19 cellular contexts compared by ENCODE assay signal in genomic region chr5:109931049-109931448, GRCh38.
"Had no signal": no experiment of that assay in that cellular context is flagged by ENCODE, and none has a peak within 500 bp of the region (broad histone marks: within the 10 kb centered on the region; RNA-seq: fewer than 3 reads in every experiment).

No MANE protein-coding gene starts in this region.

- H3K36me3 Mint-ChIP-seq: natural killer cell had no signal

- DNase-seq: activated CD4-positive, alpha-beta T cell treated with anti-CD3 and anti-CD28 coated beads, Interleukin-2, amount 50 U/mL, for 1 hour; activated CD8-positive, alpha-beta memory T cell treated with anti-CD3 and anti-CD28 coated beads, Interleukin-2, amount 50 U/mL, for 4 hours; activated naive CD4-positive, alpha-beta T cell treated with anti-CD3 and anti-CD28 coated beads for 36 hours; activated T-cell treated with anti-CD3 and anti-CD28 coated beads, Interleukin-2, amount 50 U/mL, for 4 hours; body of pancreas; caudate nucleus; dorsolateral prefrontal cortex; foreskin keratinocyte; kidney; natural killer cell; stimulated activated CD4-positive, alpha-beta T cell treated with anti-CD3 and anti-CD28 coated beads, Interleukin-12 subunit alpha, Interleukin-12 subunit beta, amount 100 ng/mL, for 4 hours; stimulated activated CD4-positive, alpha-beta T cell treated with anti-CD3 and anti-CD28 coated beads, Interleukin-1b, Interleukin-23, amount 100 ng/mL, for 48 hours; T1000 had no signal

- H3K27me3 Mint-ChIP-seq: stimulated activated naive CD8-positive, alpha-beta T cell treated with anti-CD3 and anti-CD28 coated beads, Interleukin-15, Interleukin-2, amounts not matched to agents 100 ng/mL and 50 ng/mL, for 24 hours had no signal

- H3K9me3 Mint-ChIP-seq: activated naive CD4-positive, alpha-beta T cell treated with anti-CD3 and anti-CD28 coated beads for 36 hours; activated T-cell treated with anti-CD3 and anti-CD28 coated beads, Interleukin-2, amount 50 U/mL, for 4 hours; natural killer cell; stimulated activated naive CD8-positive, alpha-beta T cell treated with anti-CD3 and anti-CD28 coated beads, Interleukin-15, Interleukin-2, amounts not matched to agents 100 ng/mL and 50 ng/mL, for 24 hours had no signal

- H3K4me3 ChIP-seq: body of pancreas, dorsolateral prefrontal cortex, lung, tibial nerve had no signal

- H3K27ac ChIP-seq: body of pancreas, dorsolateral prefrontal cortex, epithelial cell of prostate, foreskin keratinocyte, tibial nerve had no signal

- H3K4me1 ChIP-seq: body of pancreas, foreskin keratinocyte, tibial nerve had no signal

- H3K36me3 ChIP-seq: tibial nerve had no signal

- H3K4me1 Mint-ChIP-seq: natural killer cell had no signal

- H3K27ac Mint-ChIP-seq: activated naive CD4-positive, alpha-beta T cell treated with anti-CD3 and anti-CD28 coated beads for 36 hours; natural killer cell; stimulated activated naive CD8-positive, alpha-beta T cell treated with anti-CD3 and anti-CD28 coated beads, Interleukin-15, Interleukin-2, amounts not matched to agents 100 ng/mL and 50 ng/mL, for 24 hours had no signal

- ATAC-seq: activated CD4-positive, CD25-positive, alpha-beta regulatory T cell treated with anti-CD3 and anti-CD28 coated beads, Interleukin-2, amount 50 U/mL, for 24 hours; activated T-cell treated with anti-CD3 and anti-CD28 coated beads, Interleukin-2, amount 50 U/mL, for 4 hours; body of pancreas; foreskin keratinocyte; left lobe of liver; natural killer cell had no signal

- H3K27me3 ChIP-seq: body of pancreas, dorsolateral prefrontal cortex, tibial nerve had no signal

- H3K9me3 ChIP-seq: body of pancreas, tibial nerve had no signal

- H3K4me3 Mint-ChIP-seq: activated naive CD4-positive, alpha-beta T cell treated with anti-CD3 and anti-CD28 coated beads for 36 hours; activated T-cell treated with anti-CD3 and anti-CD28 coated beads, Interleukin-2, amount 50 U/mL, for 4 hours; natural killer cell; stimulated activated naive CD8-positive, alpha-beta T cell treated with anti-CD3 and anti-CD28 coated beads, Interleukin-15, Interleukin-2, amounts not matched to agents 100 ng/mL and 50 ng/mL, for 24 hours had no signal
